ENCODE assay signal across 27 cellular contexts in the genomic region with DNA sequence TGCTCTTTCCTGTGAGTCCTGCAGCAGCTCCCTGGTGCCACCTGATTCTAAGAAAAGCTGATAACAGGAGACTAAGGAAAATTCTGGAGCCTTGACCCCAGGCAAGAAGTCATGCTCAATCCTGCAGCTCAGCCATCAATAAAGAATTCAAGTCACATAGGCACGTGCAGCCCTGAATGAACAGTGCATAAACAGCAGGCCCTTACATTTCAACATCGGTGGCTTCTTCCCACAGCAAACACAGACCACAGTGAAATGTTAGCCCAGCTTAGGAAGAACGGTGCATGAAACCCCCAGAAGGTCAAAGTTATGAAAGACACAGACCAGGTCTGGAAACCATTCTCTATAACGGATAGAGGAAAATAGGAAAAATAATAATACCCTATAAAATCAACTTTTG. TPM values are rescaled to one million over a fixed set of nuclear protein-coding genes. Genes with fewer than 3 reads are reported as not detected.
DNase-seq lines count a peak whose midpoint lies in the region; ATAC-seq and TF ChIP-seq lines count a peak whose summit lies in the region.
"Had no signal": no experiment of that assay in that cellular context is flagged by ENCODE, and none has a peak within 500 bp of the region (broad histone marks: within the 10 kb centered on the region; RNA-seq: fewer than 3 reads in every experiment).

No MANE protein-coding gene starts in this region.

- no peak for TF ChIP-seq CTCF in RWPE1 (conservative IDR thresholded peaks at IDR 0.05; ENCODE audit: low read depth)
- no peak for TF ChIP-seq CTCF in spleen (IDR thresholded peaks at IDR 0.05 in 8 of 11, conservative IDR thresholded peaks at IDR 0.05 in 3 of 11)
- TF ChIP-seq CTCF in tibial nerve (IDR thresholded peaks at IDR 0.05) = no peak

- H3K9me3 ChIP-seq in spleen = no peaks in the 10 kb centered on the region
- no peaks in the 10 kb centered on the region for H3K9me3 ChIP-seq in tibial nerve
- H3K9me3 ChIP-seq: BLaER1 treated with 17β-estradiol and CSF1 and Interleukin-3, amounts not matched to agents 10 nM and 100 nM; HAP-1; vagina had no signal

- intact Hi-C loops in spleen (cut with DNase I; ENCODE audit: low total_unique reads) = no loop called here

- ATAC-seq in HG03039 (IDR thresholded peaks at IDR 0.05; ENCODE audit: unreplicated experiment) = no peak
- ATAC-seq: activated CD8-positive, alpha-beta memory T cell treated with anti-CD3 and anti-CD28 coated beads, Interleukin-2, amount 10 ng/mL, durations not matched to agents 7 days and 5 days; activated naive CD8-positive, alpha-beta T cell treated with anti-CD3 and anti-CD28 coated beads, Interleukin-2, amount 50 U/mL, for 24 hours; activated T-cell treated with anti-CD3 and anti-CD28 coated beads, Interleukin-2, amount 50 U/mL, for 72 hours; left lobe of liver; naive thymus-derived CD4-positive, alpha-beta T cell; PC-3; SK-N-SH treated with all-trans-retinoic acid at 6 μM for 48 hours; stimulated activated memory B cell treated with anti-CD40 and anti-IgM and Interleukin-4, amounts not matched to agents 10 μg/mL and 1 μg/mL and 100 μg/mL, for 72 hours; T-helper 17 cell had no signal

- TF ChIP-seq EP300 in tibial nerve (IDR thresholded peaks at IDR 0.05) = no peak

- H3K4me3 ChIP-seq in spleen = peak overlapping the region in 1 of 8 donors; percentile 47
- no peak overlapping the region for H3K4me3 ChIP-seq in tibial nerve
- H3K4me3 ChIP-seq: BLaER1 treated with 17β-estradiol and CSF1 and Interleukin-3, amounts not matched to agents 10 nM and 100 nM; HAP-1; vagina had no signal

- TF ChIP-seq POLR2A in spleen (IDR thresholded peaks at IDR 0.05) = no peak
- no peak for TF ChIP-seq POLR2A in tibial nerve (IDR thresholded peaks at IDR 0.05)

- CTCF ChIA-PET in RWPE1 (lab: Yijun Ruan, JAX) = no interaction called here

- POLR2A ChIA-PET in RWPE1 (lab: Yijun Ruan, JAX; ENCODE audit: low non-redundant PET) = no interaction called here

- DNase-seq in GF-D8 (lab: John Stamatoyannopoulos, UW) (peak; percentile 62), RWPE1 (ENCODE audit: low spot score) (no peak), spleen (no peak), dedifferentiated amniotic fluid mesenchymal stem cell (ENCODE audit: extremely low spot score) (no peak), tibial nerve (ENCODE audit: low spot score in 2 of 2) (no peak)
- DNase-seq: activated CD4-positive, alpha-beta T cell treated with anti-CD3 and anti-CD28 coated beads, Interleukin-2, amount 50 U/mL, for 4 hours; activated CD8-positive, alpha-beta memory T cell treated with anti-CD3 and anti-CD28 coated beads, Interleukin-2, amount 10 ng/mL, durations not matched to agents 7 days and 5 days; activated naive CD4-positive, alpha-beta T cell; activated naive CD8-positive, alpha-beta T cell treated with anti-CD3 and anti-CD28 coated beads, Interleukin-2, amount 50 U/mL, for 24 hours; activated T-cell treated with anti-CD3 and anti-CD28 coated beads, Interleukin-2, amount 50 U/mL, for 72 hours; central memory CD4-positive, alpha-beta T cell; Karpas-422; naive thymus-derived CD4-positive, alpha-beta T cell; NCI-H1436; NCI-H2081; NCI-H526; NK-92 treated with Interleukin-12 subunit alpha and Interleukin-12 subunit beta, amount 100 ng/mL, for 24 hours; PC-3; T-helper 17 cell had no signal

- H3K36me3 ChIP-seq in spleen (peaks cover 0 to 100% (median 74%) of the 10 kb centered on the region in 6 donors), tibial nerve (peaks cover 6 to 98% (median 13%) of the 10 kb centered on the region in 3 donors)

- peak overlapping the region; percentile 26; the same call in 1 of the 2 replicates for H3K27ac ChIP-seq in RWPE1
- H3K27ac ChIP-seq in layer of hippocampus (ENCODE audit: low read depth, low read length) = peak overlapping the region; percentile 67
- H3K27ac ChIP-seq in spleen = peak overlapping the region in 7 of 8 donors; percentile 71 to 92 (median 85)
- H3K27ac ChIP-seq in tibial nerve = peak overlapping the region in 1 of 4 donors; percentile 6
- H3K27ac ChIP-seq: BLaER1 treated with 17β-estradiol and CSF1 and Interleukin-3, amounts not matched to agents 10 nM and 100 nM; vagina had no signal

- 56 to 89% (median 79%) methylated on average over 4 of the region's 4 CpGs for WGBS in spleen, 5 donors
- WGBS in tibial nerve, 2 donors = 57 to 69% methylated on average over 4 of the region's 4 CpGs

- H3K4me1 ChIP-seq in spleen (peaks cover 0 to 29% (median 10%) of the 10 kb centered on the region in 6 donors), tibial nerve (peaks cover 0 to 11% (median 0%) of the 10 kb centered on the region in 4 donors)
- H3K4me1 ChIP-seq: BLaER1 treated with 17β-estradiol and CSF1 and Interleukin-3, amounts not matched to agents 10 nM and 100 nM; HAP-1; vagina had no signal

- H3K27me3 ChIP-seq in layer of hippocampus (ENCODE audit: control insufficient read depth, insufficient read depth, low read length) (no peaks in the 10 kb centered on the region), spleen (replicated peaks in 1 of 7) (no peaks in the 10 kb centered on the region), tibial nerve (no peaks in the 10 kb centered on the region)
- H3K27me3 ChIP-seq: BLaER1 treated with 17β-estradiol and CSF1 and Interleukin-3, amounts not matched to agents 10 nM and 100 nM; vagina had no signal

RNA-seq across cellular contexts. Expression of gene CINP, which starts 10.5 kb away (rescaled TPM):
- 10 to 100 TPM; 22.8 to 39.5 (median 29.3) TPM for total RNA-seq in spleen
- polyA plus RNA-seq in spleen = 10 to 100 TPM; 23.9 to 35.2 (median 28.8) TPM
- total RNA-seq in tibial nerve = 10 to 100 TPM; 21.2 to 40.2 (median 31.2) TPM

RNA-seq across cellular contexts. Expression of gene TECPR2, which starts 10.5 kb away (rescaled TPM):
- total RNA-seq in spleen (10 to 100 TPM; 23.7 to 46.6 (median 30.3) TPM), tibial nerve (10 to 100 TPM; 21.2 to 77.7 (median 32.8) TPM)
- polyA plus RNA-seq in spleen = 1 to 10 TPM; 1.1 to 5.0 (median 1.2) TPM

RNA-seq across cellular contexts. Expression of gene ZNF839, which starts 32.7 kb away (rescaled TPM):
- total RNA-seq in spleen = 10 to 100 TPM; 12.9 to 22.5 (median 17.2) TPM
- 10 to 100 TPM; 10.3 to 28.5 (median 18.6) TPM for polyA plus RNA-seq in spleen
- total RNA-seq in tibial nerve = 10 to 100 TPM; 10.6 to 19.9 (median 13.8) TPM

RNA-seq across cellular contexts. Expression of gene MOK, which starts 47.2 kb away (rescaled TPM):
- total RNA-seq in spleen (10 to 100 TPM in 4 of 7 donors, 1 to 10 TPM in 3; 4.7 to 12.2 (median 10.2) TPM), tibial nerve (10 to 100 TPM; 27.6 to 29.3 (median 28.8) TPM)
- 10 to 100 TPM in 1 of 3 donors, 1 to 10 TPM in 2; 4.1 to 11.7 (median 9.6) TPM for polyA plus RNA-seq in spleen
